12 cellular contexts compared by ENCODE assay signal in the genomic region with DNA sequence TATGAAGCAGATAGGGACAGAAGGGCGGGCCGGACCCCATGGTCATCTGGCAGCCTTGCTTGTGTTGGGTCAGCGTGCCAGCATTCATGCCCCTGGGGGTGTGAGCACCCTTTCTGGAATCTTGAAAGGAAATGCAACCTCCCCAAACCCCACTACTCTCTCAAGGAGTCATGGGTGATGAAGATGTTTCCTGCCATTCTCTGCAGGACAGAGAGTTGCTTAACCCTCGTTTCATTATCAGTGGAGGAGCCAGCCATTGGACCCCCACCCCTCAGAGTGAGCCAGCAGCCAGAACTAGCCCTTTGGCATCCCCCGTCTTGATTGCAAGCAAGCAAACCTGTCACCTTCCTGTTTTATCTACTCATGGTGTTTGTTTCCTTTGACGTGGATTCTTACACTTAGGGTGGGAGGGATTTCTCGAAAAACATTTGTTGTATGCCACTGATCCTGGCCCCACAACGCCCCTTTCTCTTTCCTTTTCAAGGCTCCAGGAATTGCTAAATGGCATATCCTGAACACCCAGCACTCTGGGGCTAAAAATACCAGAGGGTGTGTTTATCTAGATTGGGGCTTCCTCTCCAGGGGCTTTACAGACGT.
DNase-seq lines count a peak whose midpoint lies in the region; ATAC-seq and TF ChIP-seq lines count a peak whose summit lies in the region.
"Had no signal": no experiment of that assay in that cellular context is flagged by ENCODE, and none has a peak within 500 bp of the region (broad histone marks: within the 10 kb centered on the region; RNA-seq: fewer than 3 reads in every experiment).

No MANE protein-coding gene starts in this region.

- intact Hi-C loops in activated B cell treated with CpG ODN at 0.5 μM for 24 hours (cut with micrococcal nuclease): no loop called here

- CTCF ChIA-PET in activated B cell treated with CpG ODN at 0.5 μM for 24 hours (lab: Charles Lee) (no interaction called here), GM10248 (lab: Yijun Ruan, JAX) (interaction anchor here (1.0 kb wide), 1 partner anchor 14 kb away, joined by 3 read pairs; no protein-coding TSS in a partner anchor)

- POLR2A ChIA-PET in activated B cell treated with CpG ODN at 0.5 μM for 24 hours (lab: Charles Lee): no interaction called here
- POLR2A ChIA-PET in GM10248 (lab: Yijun Ruan, JAX): no interaction called here

- DNase-seq in EH (ENCODE audit: low read depth) (peak; percentile 35), activated B cell treated with CpG ODN at 0.5 μM for 24 hours (no peak), endothelial cell (ENCODE audit: low spot score) (no peak), omental fat pad (ENCODE audit: low spot score) (no peak), HCEC 1CT (no peak), GM10248 (ENCODE audit: extremely low spot score) (no peak), NCI-H2081 treated with DMSO at 0.1 percent for 48 hours (lab: John Stamatoyannopoulos, UW) (no peak)
- DNase-seq: DMS79, NCI-H1436 treated with DMSO at 0.1 percent for 48 hours, nephron progenitor cell had no signal

- no peaks in the 10 kb centered on the region for H3K36me3 Mint-ChIP-seq in activated B cell treated with CpG ODN at 0.5 μM for 24 hours (ENCODE audit: low read depth)
- no peaks in the 10 kb centered on the region for H3K36me3 Mint-ChIP-seq in endothelial cell (ENCODE audit: low read depth, unreplicated experiment)
- H3K36me3 Mint-ChIP-seq: WTC11 had no signal

- H3K4me3 Mint-ChIP-seq in activated B cell treated with CpG ODN at 0.5 μM for 24 hours (peak overlapping the region; percentile 5), endothelial cell (ENCODE audit: unreplicated experiment) (no peak overlapping the region)
- H3K4me3 Mint-ChIP-seq: nephron progenitor cell, WTC11 had no signal

- H3K27ac Mint-ChIP-seq in activated B cell treated with CpG ODN at 0.5 μM for 24 hours (no peak overlapping the region), endothelial cell (ENCODE audit: unreplicated experiment) (peak overlapping the region; percentile 88)
- H3K27ac Mint-ChIP-seq: WTC11 had no signal

- ATAC-seq in activated B cell treated with CpG ODN at 0.5 μM for 24 hours (ENCODE audit: low read depth) (peak; percentile 31), omental fat pad (ENCODE audit: low FRiP score) (peak; percentile 64), GM19397 (IDR thresholded peaks at IDR 0.05; ENCODE audit: unreplicated experiment) (no peak)
- ATAC-seq: WTC11 had no signal

- TF ChIP-seq CTCF in activated B cell treated with CpG ODN at 0.5 μM for 24 hours (IDR thresholded peaks at IDR 0.05): no peak
- TF ChIP-seq CTCF in endothelial cell (IDR thresholded peaks at IDR 0.05; ENCODE audit: unreplicated experiment): no peak
- no peak for TF ChIP-seq CTCF in omental fat pad (IDR thresholded peaks at IDR 0.05)
- no peak for TF ChIP-seq CTCF in GM10248 (IDR thresholded peaks at IDR 0.05; ENCODE audit: control extremely low read depth, extremely low read depth, low read depth, missing control alignments)

- H3K9me3 Mint-ChIP-seq in activated B cell treated with CpG ODN at 0.5 μM for 24 hours (no peaks in the 10 kb centered on the region), endothelial cell (ENCODE audit: unreplicated experiment) (no peaks in the 10 kb centered on the region)
- H3K9me3 Mint-ChIP-seq: nephron progenitor cell, WTC11 had no signal

- peaks cover 40% of the 10 kb centered on the region for H3K4me1 Mint-ChIP-seq in activated B cell treated with CpG ODN at 0.5 μM for 24 hours
- H3K4me1 Mint-ChIP-seq in endothelial cell (ENCODE audit: unreplicated experiment): peaks cover 42% of the 10 kb centered on the region

- H3K27me3 Mint-ChIP-seq in activated B cell treated with CpG ODN at 0.5 μM for 24 hours: no peaks in the 10 kb centered on the region
- H3K27me3 Mint-ChIP-seq in endothelial cell (ENCODE audit: unreplicated experiment): no peaks in the 10 kb centered on the region
